ENCODE assay signal across 23 cellular contexts in genomic region chr1:14117700-14118099, GRCh38.
DNase-seq lines count a peak whose midpoint lies in the region; ATAC-seq, FAIRE-seq and TF ChIP-seq lines count a peak whose summit lies in the region.
"Had no signal": no experiment of that assay in that cellular context is flagged by ENCODE, and none has a peak within 500 bp of the region (broad histone marks: within the 10 kb centered on the region; RNA-seq: fewer than 3 reads in every experiment).

No MANE protein-coding gene starts in this region.

- TF ChIP-seq CTCF in epithelial cell of proximal tubule (conservative IDR thresholded peaks at IDR 0.05; ENCODE audit: low read depth, low read length) = no peak
- no peak for TF ChIP-seq CTCF in natural killer cell (IDR thresholded peaks at IDR 0.05)

- no peak overlapping the region for H3K27ac Mint-ChIP-seq in stimulated activated naive CD8-positive, alpha-beta T cell treated with anti-CD3 and anti-CD28 coated beads, Interleukin-15, amount 100 ng/mL, for 72 hours
- H3K27ac Mint-ChIP-seq in natural killer cell = no peak overlapping the region
- H3K27ac Mint-ChIP-seq: B cell; CD4-positive, CD25-positive, alpha-beta regulatory T cell; CD8-positive, alpha-beta T cell; GM23338; H9 had no signal

- no peaks in the 10 kb centered on the region for H3K9me3 ChIP-seq in SJCRH30 (replicated peaks)
- H3K9me3 ChIP-seq: Caco-2 had no signal

- H3K27me3 Mint-ChIP-seq in stimulated activated naive CD8-positive, alpha-beta T cell treated with anti-CD3 and anti-CD28 coated beads, Interleukin-15, amount 100 ng/mL, for 72 hours = peaks cover 36% of the 10 kb centered on the region
- H3K27me3 Mint-ChIP-seq in natural killer cell (ENCODE audit: low read depth in 2 of 2) = peaks cover 22 to 58% of the 10 kb centered on the region in 2 donors

- ATAC-seq in stimulated activated naive CD8-positive, alpha-beta T cell treated with anti-CD3 and anti-CD28 coated beads, Interleukin-15, amount 100 ng/mL, for 72 hours = peak; percentile 31
- ATAC-seq in stimulated activated naive CD8-positive, alpha-beta T cell treated with anti-CD3 and anti-CD28 coated beads, Interleukin-15, Interleukin-2, amounts not matched to agents 100 U/mL and 50 U/mL, for 24 hours = no peak
- ATAC-seq in natural killer cell = no peak
- ATAC-seq: CD8-positive, alpha-beta T cell; GM23338; HCT116 had no signal

- no peaks in the 10 kb centered on the region for H3K27me3 ChIP-seq in SJCRH30
- H3K27me3 ChIP-seq: BLaER1 had no signal

- no peak overlapping the region for H3K4me3 Mint-ChIP-seq in stimulated activated naive CD8-positive, alpha-beta T cell treated with anti-CD3 and anti-CD28 coated beads, Interleukin-15, amount 100 ng/mL, for 72 hours
- no peak overlapping the region for H3K4me3 Mint-ChIP-seq in natural killer cell
- H3K4me3 Mint-ChIP-seq: B cell; CD4-positive, CD25-positive, alpha-beta regulatory T cell; CD8-positive, alpha-beta T cell; GM23338; H9 had no signal

- no peaks in the 10 kb centered on the region for H3K4me1 ChIP-seq in SJCRH30
- H3K4me1 ChIP-seq: Caco-2 had no signal

- H3K36me3 Mint-ChIP-seq in natural killer cell = no peaks in the 10 kb centered on the region
- H3K36me3 Mint-ChIP-seq: CD4-positive, CD25-positive, alpha-beta regulatory T cell; CD8-positive, alpha-beta T cell had no signal

- no peak for FAIRE-seq in HTR-8/SVneo (lab: Jason Lieb, UNC)
- FAIRE-seq: A204.1, G401.6, GM12892 had no signal

- no peak for DNase-seq in stimulated activated naive CD8-positive, alpha-beta T cell treated with anti-CD3 and anti-CD28 coated beads, Interleukin-15, amount 100 ng/mL, for 72 hours
- DNase-seq in stimulated activated naive CD8-positive, alpha-beta T cell treated with anti-CD3 and anti-CD28 coated beads, Interleukin-15, Interleukin-2, amounts not matched to agents 100 U/mL and 50 U/mL, for 24 hours = no peak
- peak; percentile 14 for DNase-seq in M059J (ENCODE audit: low read depth)
- DNase-seq in epithelial cell of proximal tubule (ENCODE audit: low read depth) = peak; percentile 63
- DNase-seq in renal cortical epithelial cell (ENCODE audit: low read depth) = peak; percentile 22
- DNase-seq in natural killer cell = no peak
- DNase-seq in SJCRH30 = no peak
- no peak for DNase-seq in HTR-8/SVneo (ENCODE audit: insufficient read length, low spot score)
- DNase-seq: Caco-2; CD4-positive, CD25-positive, alpha-beta regulatory T cell; CD8-positive, alpha-beta T cell; DMS153; DND-41; H9 had no signal

- H3K36me3 ChIP-seq in SJCRH30 = no peaks in the 10 kb centered on the region
- H3K36me3 ChIP-seq: BLaER1 had no signal

- H3K4me3 ChIP-seq in epithelial cell of proximal tubule (ENCODE audit: low read depth, low read length) = no peak overlapping the region
- no peak overlapping the region for H3K4me3 ChIP-seq in SJCRH30
- H3K4me3 ChIP-seq: BLaER1, GM23338 had no signal

- peaks cover 25% of the 10 kb centered on the region for H3K4me1 Mint-ChIP-seq in stimulated activated naive CD8-positive, alpha-beta T cell treated with anti-CD3 and anti-CD28 coated beads, Interleukin-15, amount 100 ng/mL, for 72 hours
- H3K4me1 Mint-ChIP-seq in natural killer cell = peaks cover 11 to 12% of the 10 kb centered on the region in 2 donors
- H3K4me1 Mint-ChIP-seq: B cell had no signal

- intact Hi-C loops in natural killer cell (cut with micrococcal nuclease) = no loop called here

- peaks cover 0 to 18% of the 10 kb centered on the region in 2 donors for H3K9me3 Mint-ChIP-seq in stimulated activated naive CD8-positive, alpha-beta T cell treated with anti-CD3 and anti-CD28 coated beads, Interleukin-15, amount 100 ng/mL, for 72 hours
- H3K9me3 Mint-ChIP-seq in natural killer cell = no peaks in the 10 kb centered on the region

- H3K27ac ChIP-seq in SJCRH30 = no peak overlapping the region
- H3K27ac ChIP-seq: 22Rv1, BLaER1, C4-2B had no signal

Comparison
In these comparisons a context has a peak if more than half of its experiments do, and no peak if none do; other contexts are left out.
1. DNase-seq: peak in M059J (single experiment), epithelial cell of proximal tubule (single experiment) and renal cortical epithelial cell (single experiment); none in stimulated activated naive CD8-positive, alpha-beta T cell treated with anti-CD3 and anti-CD28 coated beads, Interleukin-15, amount 100 ng/mL, for 72 hours (0 of 2), stimulated activated naive CD8-positive, alpha-beta T cell treated with anti-CD3 and anti-CD28 coated beads, Interleukin-15, Interleukin-2, amounts not matched to agents 100 U/mL and 50 U/mL, for 24 hours (single experiment), natural killer cell (single experiment), SJCRH30 (0 of 2) and HTR-8/SVneo (single experiment).